ENCODE assay signal across 8 cellular contexts in genomic region chr5:14871084-14871572, GRCh38. TPM values are rescaled to one million over a fixed set of nuclear protein-coding genes. Genes with fewer than 3 reads are reported as not detected.
A peak's percentile ranks its signal among the peaks of the same experiment; 100 is the strongest.
DNase-seq lines count a peak whose midpoint lies in the region; ATAC-seq and TF ChIP-seq lines count a peak whose summit lies in the region.

No MANE protein-coding gene starts in this region.

- intact Hi-C loops in mammary epithelial cell (cut with micrococcal nuclease) (loop anchor here (1.0 to 5.0 kb wide), 3 partner anchors 129 to 184 kb away; no protein-coding TSS in a partner anchor), lower leg skin (cut with DNase I; ENCODE audit: low total_unique reads) (no loop called here)

- no peak for TF ChIP-seq POLR2A in lower leg skin (IDR thresholded peaks at IDR 0.05)

- H3K79me2 ChIP-seq in mammary epithelial cell (ENCODE audit: insufficient read depth, low read length): peaks cover 48% of the 10 kb centered on the region

- CTCF ChIA-PET in mammary epithelial cell (lab: Charles Lee; ENCODE audit: low non-redundant PET): interaction anchor here (0.6 kb wide), 1 partner anchor 710 kb away, joined by 5 read pairs; no protein-coding TSS in a partner anchor

- DNase-seq in NCI-H2081 (lab: John Stamatoyannopoulos, UW) (peak; percentile 34 to 66), NCI-H2081 treated with DMSO at 0.1 percent for 48 hours (lab: John Stamatoyannopoulos, UW) (no peak), T-helper 1 cell (peak; percentile 10 to 28 (median 20)), mammary epithelial cell (no peak), lower leg skin (ENCODE audit: low spot score in 2 of 2) (peak; percentile 30 to 90)
- DNase-seq in stimulated activated CD4-positive, alpha-beta T cell treated with anti-CD3 and anti-CD28 coated beads, TNF-alpha, amount 100 ng/mL, for 48 hours (ENCODE audit: low read depth in 3 of 3): peak in 2 of 3 donors; percentile 7 to 36

- TF ChIP-seq CTCF in mammary epithelial cell (conservative IDR thresholded peaks at IDR 0.05 in 1 of 2, IDR thresholded peaks at IDR 0.05 in 1 of 2; ENCODE audit: extremely low read depth in 1 of 2, insufficient read depth in 1 of 2, low read depth in 1 of 2, low read length in 2 of 2): no peak
- no peak for TF ChIP-seq CTCF in lower leg skin (IDR thresholded peaks at IDR 0.05)

- H3K4me3 ChIP-seq in mammary epithelial cell (replicated peaks in 1 of 3; ENCODE audit: insufficient read depth in 1 of 3, low read depth in 2 of 3, low read length in 3 of 3): peak overlapping the region; percentile 61 to 82 (median 72)
- H3K4me3 ChIP-seq in lower leg skin (ENCODE audit: low read depth, poor library complexity, severe bottlenecking): peak overlapping the region; percentile 60

- peak overlapping the region; percentile 78 for H3K4me2 ChIP-seq in mammary epithelial cell (ENCODE audit: insufficient read depth, low read depth, low read length)

- in situ Hi-C loops in mammary epithelial cell (cut with MboI; ENCODE audit: low sequenced_read_pairs in 2 of 2): no loop called here

- no peaks in the 10 kb centered on the region for H3K27me3 ChIP-seq in mammary epithelial cell (ENCODE audit: insufficient read depth, low read length)

- H3K27ac ChIP-seq in mammary epithelial cell (ENCODE audit: insufficient read depth, low read depth, low read length): peak overlapping the region; percentile 26

- no peaks in the 10 kb centered on the region for H3K9me3 ChIP-seq in mammary epithelial cell (replicated peaks; ENCODE audit: insufficient read depth, low read length)

- peak overlapping the region; percentile 61 for H3K9ac ChIP-seq in mammary epithelial cell (ENCODE audit: insufficient read depth, low read length)

- dilution Hi-C loops in mammary epithelial cell (cut with HindIII; ENCODE audit: low sequenced_read_pairs): no loop called here

- peak overlapping the region; percentile 92 for H2AFZ ChIP-seq in mammary epithelial cell (ENCODE audit: low read depth, low read length)

- peaks cover 19% of the 10 kb centered on the region for H3K4me1 ChIP-seq in mammary epithelial cell (ENCODE audit: insufficient read depth, low read length)

- no peaks in the 10 kb centered on the region for H3K36me3 ChIP-seq in mammary epithelial cell (ENCODE audit: insufficient read depth, low read length)

- WGBS in mammary epithelial cell (ENCODE audit: low coverage, missing lambda C conversion rate): 0% methylated on average over 14 of the region's 37 CpGs
- 0 to 2% methylated on average over 9 to 36 of the region's 37 CpGs for WGBS in lower leg skin, 2 donors

- H4K20me1 ChIP-seq in mammary epithelial cell (ENCODE audit: insufficient read depth, low read length): no peaks in the 10 kb centered on the region

- TSS peak; percentile 26 for BruUV-seq in mammary epithelial cell (replicated peaks; lab: Mats Ljungman, UMichigan)

- peak; percentile 10 for ATAC-seq in HG02973 (IDR thresholded peaks at IDR 0.05; ENCODE audit: unreplicated experiment)
- no peak for ATAC-seq in HG03108 (IDR thresholded peaks at IDR 0.05; ENCODE audit: unreplicated experiment)

RNA-seq across cellular contexts. Expression of gene ANKH, which starts 0.5 kb away (rescaled TPM):
- total RNA-seq in mammary epithelial cell: 100 to 1,000 TPM in 1 of 2 donors, 10 to 100 TPM in 1; 77.8 to 138 TPM
- 46.9 TPM for polyA plus RNA-seq in mammary epithelial cell
- 193 TPM for polyA minus RNA-seq in mammary epithelial cell
- total RNA-seq in lower leg skin: 10 to 100 TPM; 44.0 to 84.8 (median 67.9) TPM

Comparison
In these comparisons a context has a peak if more than half of its experiments do, and no peak if none do; other contexts are left out.
1. DNase-seq: peak in NCI-H2081 (2 of 2), T-helper 1 cell (5 of 5), lower leg skin (2 of 2) and stimulated activated CD4-positive, alpha-beta T cell treated with anti-CD3 and anti-CD28 coated beads, TNF-alpha, amount 100 ng/mL, for 48 hours (2 of 3); none in NCI-H2081 treated with DMSO at 0.1 percent for 48 hours (single experiment) and mammary epithelial cell (single experiment).